11 cellular contexts compared by ENCODE assay signal in the genomic region with DNA sequence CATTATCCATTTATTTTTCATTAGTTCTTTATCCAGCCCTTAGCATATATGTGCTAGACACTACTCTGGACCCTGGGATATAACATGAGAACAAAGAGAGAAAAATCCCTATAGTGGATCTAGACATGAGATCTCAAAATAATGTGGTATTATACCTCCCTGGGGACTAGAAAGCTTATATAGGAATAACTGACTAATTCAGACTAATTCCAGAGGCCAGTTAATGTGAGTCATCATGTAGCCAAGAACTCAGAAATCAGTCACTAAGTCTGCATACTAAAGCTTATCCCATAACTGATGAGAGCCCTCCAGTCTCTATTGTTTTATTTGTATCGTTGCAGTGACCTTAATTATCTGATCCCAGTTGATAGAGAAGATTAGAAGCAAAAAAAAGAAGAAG.
DNase-seq lines count a peak whose midpoint lies in the region; ATAC-seq and TF ChIP-seq lines count a peak whose summit lies in the region.
"Had no signal": no experiment of that assay in that cellular context is flagged by ENCODE, and none has a peak within 500 bp of the region (broad histone marks: within the 10 kb centered on the region; RNA-seq: fewer than 3 reads in every experiment).

No MANE protein-coding gene starts in this region.

- TF ChIP-seq CTCF in choroid plexus epithelial cell (conservative IDR thresholded peaks at IDR 0.05; ENCODE audit: low read depth, low read length): no peak
- TF ChIP-seq CTCF in GM10266 (IDR thresholded peaks at IDR 0.05; ENCODE audit: control insufficient read depth, insufficient read depth, low read depth, missing control alignments): no peak

- DNase-seq in Daoy (ENCODE audit: low read depth): peak; percentile 70
- peak; percentile 24 for DNase-seq in NCI-H82 treated with DMSO at 0.1 percent for 48 hours (lab: John Stamatoyannopoulos, UW; ENCODE audit: unreplicated experiment)
- peak; percentile 91 for DNase-seq in choroid plexus epithelial cell (ENCODE audit: low read depth)
- peak; percentile 35 for DNase-seq in myocyte (ENCODE audit: low read depth)
- no peak for DNase-seq in activated CD8-positive, alpha-beta memory T cell treated with anti-CD3 and anti-CD28 coated beads, Interleukin-2, amount 50 U/mL, for 4 hours
- no peak for DNase-seq in GM10266 (ENCODE audit: extremely low spot score)
- DNase-seq in stimulated activated CD4-positive, alpha-beta T cell treated with anti-CD3 and anti-CD28 coated beads, Interleukin-1b, Interleukin-23, amount 100 ng/mL, for 48 hours: no peak
- DNase-seq: activated CD8-positive, alpha-beta T cell treated with anti-CD3 and anti-CD28 coated beads, Interleukin-2, amount 10 ng/mL, durations not matched to agents 7 days and 5 days; lower lobe of right lung; nucleus accumbens had no signal

- ATAC-seq in GM19455 (IDR thresholded peaks at IDR 0.05; ENCODE audit: unreplicated experiment): no peak
- ATAC-seq: activated CD8-positive, alpha-beta T cell treated with anti-CD3 and anti-CD28 coated beads, Interleukin-2, amount 10 ng/mL, durations not matched to agents 7 days and 5 days; lower lobe of right lung had no signal

- no peak overlapping the region for H3K4me3 ChIP-seq in choroid plexus epithelial cell (ENCODE audit: low read depth, low read length)
- H3K4me3 ChIP-seq: lower lobe of right lung had no signal

Comparison
In these comparisons a context has a peak if more than half of its experiments do, and no peak if none do; other contexts are left out.
1. DNase-seq: peak in Daoy (single experiment), NCI-H82 treated with DMSO at 0.1 percent for 48 hours (single experiment), choroid plexus epithelial cell (single experiment) and myocyte (single experiment); none in activated CD8-positive, alpha-beta memory T cell treated with anti-CD3 and anti-CD28 coated beads, Interleukin-2, amount 50 U/mL, for 4 hours (single experiment), GM10266 (single experiment) and stimulated activated CD4-positive, alpha-beta T cell treated with anti-CD3 and anti-CD28 coated beads, Interleukin-1b, Interleukin-23, amount 100 ng/mL, for 48 hours (single experiment).